21 cellular contexts compared by ENCODE assay signal in the genomic region with DNA sequence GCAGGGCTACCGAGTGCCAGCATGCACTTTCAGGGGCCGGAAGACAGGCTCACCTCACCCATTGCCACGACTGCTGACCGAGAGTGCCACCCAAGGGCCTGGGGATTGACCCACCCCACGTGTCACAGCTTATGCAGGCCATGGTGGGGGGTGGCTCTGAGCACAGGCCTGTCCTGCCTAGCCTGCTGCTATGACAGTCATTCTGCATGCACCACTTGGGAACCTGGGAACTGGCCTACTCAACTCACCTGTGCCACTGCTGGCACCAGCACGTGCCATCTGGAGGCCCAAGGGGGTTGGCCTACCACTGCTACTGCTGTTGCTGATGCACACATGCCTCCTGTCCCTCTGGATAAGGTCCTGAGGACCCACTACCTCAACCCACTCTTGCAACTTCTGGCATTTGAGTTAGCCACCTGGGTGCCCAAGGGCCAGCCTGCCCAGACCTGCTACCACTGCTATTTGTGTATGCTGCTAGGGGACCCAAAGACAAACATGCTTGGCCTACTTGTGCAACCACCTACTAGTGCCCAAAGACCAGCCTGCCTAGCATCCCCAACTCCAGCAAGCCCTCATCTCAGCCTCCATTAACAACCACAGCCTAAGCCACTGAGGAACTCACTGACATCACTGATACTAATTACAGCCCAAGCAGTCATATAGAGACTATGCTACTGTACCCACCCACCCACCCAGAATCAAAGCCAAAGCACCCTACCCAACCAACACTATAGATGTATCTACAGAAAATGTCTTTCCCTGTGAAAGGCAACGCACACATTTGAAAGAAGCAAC.
"Had no signal": no experiment of that assay in that cellular context is flagged by ENCODE, and none has a peak within 500 bp of the region (broad histone marks: within the 10 kb centered on the region; RNA-seq: fewer than 3 reads in every experiment).

No MANE protein-coding gene starts in this region.

- ATAC-seq: esophagus mucosa, gastrocnemius medialis, heart right ventricle, sciatic nerve had no signal

- H3K36me3 ChIP-seq: gastrocnemius medialis, heart right ventricle, suprapubic skin, thyroid gland, upper lobe of left lung, vagina had no signal

- H3K4me3 ChIP-seq: dorsolateral prefrontal cortex, gastrocnemius medialis, heart right ventricle, skin epidermis, suprapubic skin, thyroid gland, upper lobe of left lung, vagina had no signal

- DNase-seq: cortex of kidney; dorsolateral prefrontal cortex; effector memory CD4-positive, alpha-beta T cell; gastrocnemius medialis; heart right ventricle; hypothalamus; kidney glomerular epithelial cell; mesendoderm; naive B cell; posterior cingulate gyrus; stimulated activated CD4-positive, alpha-beta T cell treated with anti-CD3 and anti-CD28 coated beads, Interleukin-2, amount 100 ng/mL, for 24 hours; stimulated activated CD4-positive, alpha-beta T cell treated with anti-CD3 and anti-CD28 coated beads, Interleukin-4, amount 100 ng/mL, for 4 hours; stimulated activated naive CD4-positive, alpha-beta T cell; thyroid gland had no signal

- H3K4me3 Mint-ChIP-seq: nephron had no signal

- H3K27me3 ChIP-seq: suprapubic skin, thyroid gland, upper lobe of left lung, vagina had no signal

- H3K4me1 Mint-ChIP-seq: naive B cell, nephron had no signal

- H3K27ac Mint-ChIP-seq: nephron had no signal
